In genomic region chr16:80993293-80993691, GRCh38 we compare ENCODE assay signal across 1 cellular context.
TF ChIP-seq lines count a peak whose summit lies in the region.

No MANE protein-coding gene starts in this region.

TF ChIP-seq in HepG2, 621 proteins besides CTCF, POLR2A, EP300 and RAD21:
- TF ChIP-seq PAXIP1 (CRISPR knock-in tag; conservative IDR thresholded peaks at IDR 0.05) (0 out of 2 replicates have a peak, but pooled peaks have one; percentile 7), KMT2A (CRISPR knock-in tag; IDR thresholded peaks at IDR 0.05) (0 out of 2 replicates have a peak, but pooled peaks have one; percentile 49), NCOA2 (CRISPR knock-in tag; IDR thresholded peaks at IDR 0.05) (peak; percentile 7; the same call in 1 of the 2 replicates), AHR (CRISPR knock-in tag; IDR thresholded peaks at IDR 0.05) (no peak), SALL1 (CRISPR knock-in tag; IDR thresholded peaks at IDR 0.05) (peak; percentile 24; the same call in 1 of the 2 replicates), CEBPB (IDR thresholded peaks at IDR 0.05; ENCODE audit: borderline replicate concordance, low read depth, low read length) (peak; percentile 53; the same call in 1 of the 2 replicates), FOSL2 (CRISPR knock-in tag; IDR thresholded peaks at IDR 0.05) (peak; percentile 78), KLF13 (CRISPR knock-in tag; IDR thresholded peaks at IDR 0.05) (no peak), ARID2 (CRISPR knock-in tag; IDR thresholded peaks at IDR 0.05; ENCODE audit: borderline replicate concordance) (0 out of 2 replicates have a peak, but pooled peaks have one; percentile 42), BCL6 (CRISPR knock-in tag; IDR thresholded peaks at IDR 0.05) (peak; percentile 26; the same call in 1 of the 2 replicates), SOX13 (IDR thresholded peaks at IDR 0.05) (no peak), SOX13 (CRISPR knock-in tag; conservative IDR thresholded peaks at IDR 0.05 in 1 of 2, IDR thresholded peaks at IDR 0.05 in 1 of 2) (peak in 1 of 2 experiments; percentile 57; a peak in 1 of 4 replicates), FOXM1 (CRISPR knock-in tag; IDR thresholded peaks at IDR 0.05) (no peak)
- TF ChIP-seq, protein P1, sequence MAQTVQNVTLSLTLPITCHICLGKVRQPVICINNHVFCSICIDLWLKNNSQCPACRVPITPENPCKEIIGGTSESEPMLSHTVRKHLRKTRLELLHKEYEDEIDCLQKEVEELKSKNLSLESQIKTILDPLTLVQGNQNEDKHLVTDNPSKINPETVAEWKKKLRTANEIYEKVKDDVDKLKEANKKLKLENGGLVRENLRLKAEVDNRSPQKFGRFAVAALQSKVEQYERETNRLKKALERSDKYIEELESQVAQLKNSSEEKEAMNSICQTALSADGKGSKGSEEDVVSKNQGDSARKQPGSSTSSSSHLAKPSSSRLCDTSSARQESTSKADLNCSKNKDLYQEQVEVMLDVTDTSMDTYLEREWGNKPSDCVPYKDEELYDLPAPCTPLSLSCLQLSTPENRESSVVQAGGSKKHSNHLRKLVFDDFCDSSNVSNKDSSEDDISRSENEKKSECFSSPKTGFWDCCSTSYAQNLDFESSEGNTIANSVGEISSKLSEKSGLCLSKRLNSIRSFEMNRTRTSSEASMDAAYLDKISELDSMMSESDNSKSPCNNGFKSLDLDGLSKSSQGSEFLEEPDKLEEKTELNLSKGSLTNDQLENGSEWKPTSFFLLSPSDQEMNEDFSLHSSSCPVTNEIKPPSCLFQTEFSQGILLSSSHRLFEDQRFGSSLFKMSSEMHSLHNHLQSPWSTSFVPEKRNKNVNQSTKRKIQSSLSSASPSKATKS (CRISPR knock-in tag; IDR thresholded peaks at IDR 0.05) = no peak
- TF ChIP-seq, protein P2, sequence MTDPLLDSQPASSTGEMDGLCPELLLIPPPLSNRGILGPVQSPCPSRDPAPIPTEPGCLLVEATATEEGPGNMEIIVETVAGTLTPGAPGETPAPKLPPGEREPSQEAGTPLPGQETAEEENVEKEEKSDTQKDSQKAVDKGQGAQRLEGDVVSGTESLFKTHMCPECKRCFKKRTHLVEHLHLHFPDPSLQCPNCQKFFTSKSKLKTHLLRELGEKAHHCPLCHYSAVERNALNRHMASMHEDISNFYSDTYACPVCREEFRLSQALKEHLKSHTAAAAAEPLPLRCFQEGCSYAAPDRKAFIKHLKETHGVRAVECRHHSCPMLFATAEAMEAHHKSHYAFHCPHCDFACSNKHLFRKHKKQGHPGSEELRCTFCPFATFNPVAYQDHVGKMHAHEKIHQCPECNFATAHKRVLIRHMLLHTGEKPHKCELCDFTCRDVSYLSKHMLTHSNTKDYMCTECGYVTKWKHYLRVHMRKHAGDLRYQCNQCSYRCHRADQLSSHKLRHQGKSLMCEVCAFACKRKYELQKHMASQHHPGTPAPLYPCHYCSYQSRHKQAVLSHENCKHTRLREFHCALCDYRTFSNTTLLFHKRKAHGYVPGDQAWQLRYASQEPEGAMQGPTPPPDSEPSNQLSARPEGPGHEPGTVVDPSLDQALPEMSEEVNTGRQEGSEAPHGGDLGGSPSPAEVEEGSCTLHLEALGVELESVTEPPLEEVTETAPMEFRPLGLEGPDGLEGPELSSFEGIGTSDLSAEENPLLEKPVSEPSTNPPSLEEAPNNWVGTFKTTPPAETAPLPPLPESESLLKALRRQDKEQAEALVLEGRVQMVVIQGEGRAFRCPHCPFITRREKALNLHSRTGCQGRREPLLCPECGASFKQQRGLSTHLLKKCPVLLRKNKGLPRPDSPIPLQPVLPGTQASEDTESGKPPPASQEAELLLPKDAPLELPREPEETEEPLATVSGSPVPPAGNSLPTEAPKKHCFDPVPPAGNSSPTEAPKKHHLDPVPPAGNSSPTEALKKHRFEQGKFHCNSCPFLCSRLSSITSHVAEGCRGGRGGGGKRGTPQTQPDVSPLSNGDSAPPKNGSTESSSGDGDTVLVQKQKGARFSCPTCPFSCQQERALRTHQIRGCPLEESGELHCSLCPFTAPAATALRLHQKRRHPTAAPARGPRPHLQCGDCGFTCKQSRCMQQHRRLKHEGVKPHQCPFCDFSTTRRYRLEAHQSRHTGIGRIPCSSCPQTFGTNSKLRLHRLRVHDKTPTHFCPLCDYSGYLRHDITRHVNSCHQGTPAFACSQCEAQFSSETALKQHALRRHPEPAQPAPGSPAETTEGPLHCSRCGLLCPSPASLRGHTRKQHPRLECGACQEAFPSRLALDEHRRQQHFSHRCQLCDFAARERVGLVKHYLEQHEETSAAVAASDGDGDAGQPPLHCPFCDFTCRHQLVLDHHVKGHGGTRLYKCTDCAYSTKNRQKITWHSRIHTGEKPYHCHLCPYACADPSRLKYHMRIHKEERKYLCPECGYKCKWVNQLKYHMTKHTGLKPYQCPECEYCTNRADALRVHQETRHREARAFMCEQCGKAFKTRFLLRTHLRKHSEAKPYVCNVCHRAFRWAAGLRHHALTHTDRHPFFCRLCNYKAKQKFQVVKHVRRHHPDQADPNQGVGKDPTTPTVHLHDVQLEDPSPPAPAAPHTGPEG (CRISPR knock-in tag; IDR thresholded peaks at IDR 0.05) = no peak
TF ChIP-seq in HepG2: peak in this region for 9.
